ENCODE assay signal across 21 cellular contexts in the genomic region with DNA sequence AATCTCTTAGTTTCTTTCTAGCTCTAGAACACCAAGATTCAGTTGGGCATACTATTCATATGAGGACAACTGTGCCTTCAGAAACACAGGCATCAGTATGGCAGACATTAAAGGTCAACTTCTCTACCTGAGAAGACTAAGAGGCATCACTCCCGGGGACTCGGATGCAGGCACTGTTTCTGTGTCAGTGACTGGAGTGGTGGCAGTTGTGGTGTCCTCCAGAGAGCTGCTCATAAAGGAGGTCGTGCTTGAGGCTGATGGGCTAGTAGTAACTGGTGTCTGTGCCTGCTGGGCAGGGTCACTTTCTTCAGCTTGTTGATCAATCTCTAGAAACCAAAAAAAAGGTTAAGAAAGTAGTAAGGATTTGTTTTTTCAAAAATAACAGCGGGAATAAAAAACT.
DNase-seq lines count a peak whose midpoint lies in the region; ATAC-seq and TF ChIP-seq lines count a peak whose summit lies in the region.
"Had no signal": no experiment of that assay in that cellular context is flagged by ENCODE, and none has a peak within 500 bp of the region (broad histone marks: within the 10 kb centered on the region; RNA-seq: fewer than 3 reads in every experiment).

No MANE protein-coding gene starts in this region.

- intact Hi-C loops in activated B cell treated with CpG ODN at 0.5 μM for 24 hours (cut with micrococcal nuclease), result loop anchor here (5.0 kb wide), 1 partner anchor 395 kb away; no protein-coding TSS in a partner anchor

- peaks cover 81% of the 10 kb centered on the region for H3K36me3 Mint-ChIP-seq in activated B cell treated with CpG ODN at 0.5 μM for 24 hours (ENCODE audit: low read depth)
- H3K36me3 Mint-ChIP-seq in activated naive CD8-positive, alpha-beta T cell treated with anti-CD3 and anti-CD28 coated beads, Interleukin-2, amount 10 ng/mL, durations not matched to agents 7 days and 5 days, result peaks cover 48% of the 10 kb centered on the region

- ATAC-seq in activated B cell treated with CpG ODN at 0.5 μM for 24 hours (ENCODE audit: low read depth) (no peak), GM21367 (IDR thresholded peaks at IDR 0.05; ENCODE audit: unreplicated experiment) (no peak)
- ATAC-seq in activated naive CD8-positive, alpha-beta T cell treated with anti-CD3 and anti-CD28 coated beads, Interleukin-2, amount 10 ng/mL, durations not matched to agents 7 days and 5 days (ENCODE audit: low read depth), result no peak
- ATAC-seq in stimulated activated naive CD8-positive, alpha-beta T cell treated with anti-CD3 and anti-CD28 coated beads, Interleukin-15, amount 100 ng/mL, for 72 hours, result no peak
- ATAC-seq: body of pancreas; K562; PC-3; right lobe of liver; stimulated activated memory B cell treated with anti-CD40 and anti-IgM and Interleukin-4, amounts not matched to agents 10 μg/mL and 1 μg/mL and 100 μg/mL, for 72 hours had no signal

- POLR2A ChIA-PET in activated B cell treated with CpG ODN at 0.5 μM for 24 hours (lab: Charles Lee), result no interaction called here
- POLR2A ChIA-PET in activated naive CD8-positive, alpha-beta T cell treated with anti-CD3 and anti-CD28 coated beads, Interleukin-2, amount 10 ng/mL, durations not matched to agents 7 days and 5 days (lab: Charles Lee), result no interaction called here

- DNase-seq in stimulated activated CD4-positive, alpha-beta T cell treated with anti-CD3 and anti-CD28 coated beads, Interleukin-4, amount 100 ng/mL, for 24 hours, result peak; percentile 9
- DNase-seq in stimulated activated CD4-positive, alpha-beta T cell treated with anti-CD3 and anti-CD28 coated beads, Interleukin-4, amount 100 ng/mL, for 1 hour, result no peak
- DNase-seq in activated B cell treated with CpG ODN at 0.5 μM for 24 hours (no peak), DMS 273 (lab: John Stamatoyannopoulos, UW; ENCODE audit: unreplicated experiment) (no peak)
- DNase-seq in activated naive CD8-positive, alpha-beta T cell treated with anti-CD3 and anti-CD28 coated beads, Interleukin-2, amount 10 ng/mL, durations not matched to agents 7 days and 5 days, result no peak
- no peak for DNase-seq in stimulated activated naive CD8-positive, alpha-beta T cell treated with anti-CD3 and anti-CD28 coated beads, Interleukin-15, amount 100 ng/mL, for 72 hours
- DNase-seq: body of pancreas, colonic mucosa, COR-L47, DND-41, H7, mammary epithelial cell, NCI-H2227 treated with DMSO at 0.1 percent for 48 hours, NCI-H774, ovary, PC-3, right lobe of liver, SHP77 treated with DMSO at 0.1 percent for 48 hours had no signal

- CTCF ChIA-PET in activated B cell treated with CpG ODN at 0.5 μM for 24 hours (lab: Charles Lee), result no interaction called here

- no peaks in the 10 kb centered on the region for H3K27me3 Mint-ChIP-seq in activated B cell treated with CpG ODN at 0.5 μM for 24 hours
- H3K27me3 Mint-ChIP-seq in activated naive CD8-positive, alpha-beta T cell treated with anti-CD3 and anti-CD28 coated beads, Interleukin-2, amount 10 ng/mL, durations not matched to agents 7 days and 5 days, result no peaks in the 10 kb centered on the region
- H3K27me3 Mint-ChIP-seq in stimulated activated naive CD8-positive, alpha-beta T cell treated with anti-CD3 and anti-CD28 coated beads, Interleukin-15, amount 100 ng/mL, for 72 hours, result no peaks in the 10 kb centered on the region
- H3K27me3 Mint-ChIP-seq: stimulated activated memory B cell treated with anti-CD40 and anti-IgM and Interleukin-4, amounts not matched to agents 10 μg/mL and 1 μg/mL and 100 μg/mL, for 72 hours had no signal

- H3K4me3 Mint-ChIP-seq in activated B cell treated with CpG ODN at 0.5 μM for 24 hours, result no peak overlapping the region
- peak overlapping the region; percentile 42 for H3K4me3 Mint-ChIP-seq in activated naive CD8-positive, alpha-beta T cell treated with anti-CD3 and anti-CD28 coated beads, Interleukin-2, amount 10 ng/mL, durations not matched to agents 7 days and 5 days
- peak overlapping the region in 1 of 2 donors; percentile 13 for H3K4me3 Mint-ChIP-seq in stimulated activated naive CD8-positive, alpha-beta T cell treated with anti-CD3 and anti-CD28 coated beads, Interleukin-15, amount 100 ng/mL, for 72 hours
- H3K4me3 Mint-ChIP-seq: stimulated activated memory B cell treated with anti-CD40 and anti-IgM and Interleukin-4, amounts not matched to agents 10 μg/mL and 1 μg/mL and 100 μg/mL, for 72 hours had no signal

- no peaks in the 10 kb centered on the region for H3K9me3 Mint-ChIP-seq in activated B cell treated with CpG ODN at 0.5 μM for 24 hours
- no peaks in the 10 kb centered on the region for H3K9me3 Mint-ChIP-seq in activated naive CD8-positive, alpha-beta T cell treated with anti-CD3 and anti-CD28 coated beads, Interleukin-2, amount 10 ng/mL, durations not matched to agents 7 days and 5 days
- peaks cover 0 to 6% of the 10 kb centered on the region in 2 donors for H3K9me3 Mint-ChIP-seq in stimulated activated naive CD8-positive, alpha-beta T cell treated with anti-CD3 and anti-CD28 coated beads, Interleukin-15, amount 100 ng/mL, for 72 hours
- H3K9me3 Mint-ChIP-seq: stimulated activated memory B cell treated with anti-CD40 and anti-IgM and Interleukin-4, amounts not matched to agents 10 μg/mL and 1 μg/mL and 100 μg/mL, for 72 hours had no signal

- no peak for TF ChIP-seq CTCF in activated B cell treated with CpG ODN at 0.5 μM for 24 hours (IDR thresholded peaks at IDR 0.05)

- peak overlapping the region; percentile 50 for H3K27ac Mint-ChIP-seq in activated B cell treated with CpG ODN at 0.5 μM for 24 hours
- H3K27ac Mint-ChIP-seq in activated naive CD8-positive, alpha-beta T cell treated with anti-CD3 and anti-CD28 coated beads, Interleukin-2, amount 10 ng/mL, durations not matched to agents 7 days and 5 days, result peak overlapping the region; percentile 67
- peak overlapping the region; percentile 87 to 88 for H3K27ac Mint-ChIP-seq in stimulated activated naive CD8-positive, alpha-beta T cell treated with anti-CD3 and anti-CD28 coated beads, Interleukin-15, amount 100 ng/mL, for 72 hours
- H3K27ac Mint-ChIP-seq: stimulated activated memory B cell treated with anti-CD40 and anti-IgM and Interleukin-4, amounts not matched to agents 10 μg/mL and 1 μg/mL and 100 μg/mL, for 72 hours had no signal

- peaks cover 40% of the 10 kb centered on the region for H3K4me1 Mint-ChIP-seq in activated B cell treated with CpG ODN at 0.5 μM for 24 hours
- peaks cover 27% of the 10 kb centered on the region for H3K4me1 Mint-ChIP-seq in activated naive CD8-positive, alpha-beta T cell treated with anti-CD3 and anti-CD28 coated beads, Interleukin-2, amount 10 ng/mL, durations not matched to agents 7 days and 5 days
- peaks cover 55% of the 10 kb centered on the region for H3K4me1 Mint-ChIP-seq in stimulated activated naive CD8-positive, alpha-beta T cell treated with anti-CD3 and anti-CD28 coated beads, Interleukin-15, amount 100 ng/mL, for 72 hours
